Comparison of ENCODE assay signal across 12 cellular contexts in genomic region chr2:67399831-67400489, GRCh38. TPM values are rescaled to one million over a fixed set of nuclear protein-coding genes. Genes with fewer than 3 reads are reported as not detected.
A peak's percentile ranks its signal among the peaks of the same experiment; 100 is the strongest.
DNase-seq lines count a peak whose midpoint lies in the region; ATAC-seq and TF ChIP-seq lines count a peak whose summit lies in the region.
"Had no signal": no experiment of that assay in that cellular context is flagged by ENCODE, and none has a peak within 500 bp of the region (broad histone marks: within the 10 kb centered on the region; RNA-seq: fewer than 3 reads in every experiment).

No MANE protein-coding gene starts in this region.

- no peaks in the 10 kb centered on the region for H3K27me3 Mint-ChIP-seq in chondrocyte (ENCODE audit: low read depth)
- H3K27me3 Mint-ChIP-seq: activated CD4-positive, alpha-beta memory T cell treated with anti-CD3 and anti-CD28 coated beads, Interleukin-2, amount 10 ng/mL, durations not matched to agents 7 days and 5 days; IgD-negative memory B cell had no signal

- POLR2A ChIA-PET in PC-3 (lab: Charles Lee; ENCODE audit: unreplicated experiment) = no interaction called here

- peak overlapping the region; percentile 38 for H3K4me3 Mint-ChIP-seq in chondrocyte (ENCODE audit: unreplicated experiment)
- H3K4me3 Mint-ChIP-seq: activated CD4-positive, alpha-beta memory T cell treated with anti-CD3 and anti-CD28 coated beads, Interleukin-2, amount 10 ng/mL, durations not matched to agents 7 days and 5 days had no signal

- peak overlapping the region; percentile 46 for H3K27ac Mint-ChIP-seq in chondrocyte (ENCODE audit: unreplicated experiment)
- H3K27ac Mint-ChIP-seq: activated CD4-positive, alpha-beta memory T cell treated with anti-CD3 and anti-CD28 coated beads, Interleukin-2, amount 10 ng/mL, durations not matched to agents 7 days and 5 days; IgD-negative memory B cell had no signal

- peaks cover 36% of the 10 kb centered on the region for H3K4me1 ChIP-seq in PC-3 (ENCODE audit: insufficient read depth, low read length)
- peaks cover 31% of the 10 kb centered on the region for H3K4me1 ChIP-seq in osteoblast (ENCODE audit: insufficient read depth, low read length)
- peaks cover 19 to 28% of the 10 kb centered on the region in 2 donors for H3K4me1 ChIP-seq in left lung

- H3K9me3 ChIP-seq in PC-3 (ENCODE audit: low read length) (no peaks in the 10 kb centered on the region), osteoblast (ENCODE audit: low read depth, low read length) (no peaks in the 10 kb centered on the region), left lung (no peaks in the 10 kb centered on the region)

- peaks cover 33% of the 10 kb centered on the region for H3K79me2 ChIP-seq in PC-3 (ENCODE audit: low read length)
- H3K79me2 ChIP-seq in osteoblast (ENCODE audit: insufficient read depth, low read length) = peaks cover 39% of the 10 kb centered on the region

- H3K27ac ChIP-seq in PC-3 (ENCODE audit: low read length) = peak overlapping the region; percentile 93
- H3K27ac ChIP-seq in osteoblast (ENCODE audit: low read depth, low read length) = peak overlapping the region; percentile 89
- peak overlapping the region in 1 of 2 donors; percentile 22 for H3K27ac ChIP-seq in left lung
- no peak overlapping the region for H3K27ac ChIP-seq in caudate nucleus (ENCODE audit: low read depth, low read length)

- H3K4me1 Mint-ChIP-seq in chondrocyte (ENCODE audit: low read depth) = peaks cover 53% of the 10 kb centered on the region

- H3K36me3 ChIP-seq in PC-3 (ENCODE audit: low read depth, low read length) (peaks cover 23% of the 10 kb centered on the region; the same call in 1 of the 2 replicates), osteoblast (ENCODE audit: insufficient read depth, low read length) (peaks cover 23% of the 10 kb centered on the region), left lung (peaks cover 0 to 23% of the 10 kb centered on the region in 2 donors)

- no peaks in the 10 kb centered on the region for H4K20me1 ChIP-seq in PC-3 (ENCODE audit: low read length)
- H4K20me1 ChIP-seq in osteoblast (ENCODE audit: insufficient read depth, low read length) = no peaks in the 10 kb centered on the region

- DNase-seq in EL (peak; percentile 69), PC-3 (peak; percentile 69), chondrocyte (ENCODE audit: low spot score) (no peak), osteoblast (ENCODE audit: insufficient read length, low spot score, missing footprints) (no peak), left lung (no peak), caudate nucleus (lab: John Stamatoyannopoulos, UW) (no peak), NCI-H524 (lab: John Stamatoyannopoulos, UW) (no peak)
- DNase-seq: activated CD4-positive, alpha-beta memory T cell treated with anti-CD3 and anti-CD28 coated beads, Interleukin-2, amount 10 ng/mL, durations not matched to agents 7 days and 5 days; NCI-H345; nucleus accumbens had no signal

- H3K27me3 ChIP-seq in PC-3 (ENCODE audit: low read length) = no peaks in the 10 kb centered on the region
- no peaks in the 10 kb centered on the region for H3K27me3 ChIP-seq in osteoblast (ENCODE audit: insufficient read depth, low read length)
- H3K27me3 ChIP-seq in left lung = no peaks in the 10 kb centered on the region

- H3K4me3 ChIP-seq in PC-3 (ENCODE audit: low read length) = peak overlapping the region; percentile 56
- no peak overlapping the region for H3K4me3 ChIP-seq in osteoblast (ENCODE audit: insufficient read depth, low read length)
- H3K4me3 ChIP-seq in left lung = no peak overlapping the region

- intact Hi-C loops in PC-3 (cut with micrococcal nuclease) = loop anchor here (2.0 to 10.0 kb wide), 9 partner anchors 62 to 968 kb away; no protein-coding TSS in a partner anchor
- intact Hi-C loops in left lung (cut with DNase I) = no loop called here

- ATAC-seq in PC-3 (peak; percentile 15; the same call in 1 of the 2 replicates), GM18511 (IDR thresholded peaks at IDR 0.05; ENCODE audit: unreplicated experiment) (no peak), left lung (no peak)

- H3K9me3 Mint-ChIP-seq in chondrocyte (ENCODE audit: low read depth) = no peaks in the 10 kb centered on the region
- H3K9me3 Mint-ChIP-seq: activated CD4-positive, alpha-beta memory T cell treated with anti-CD3 and anti-CD28 coated beads, Interleukin-2, amount 10 ng/mL, durations not matched to agents 7 days and 5 days; IgD-negative memory B cell had no signal

- H3K4me2 ChIP-seq in PC-3 (ENCODE audit: low read length) (peak overlapping the region; percentile 89), osteoblast (ENCODE audit: insufficient read depth, low read length) (peak overlapping the region; percentile 68)

- no peaks in the 10 kb centered on the region for H3K9me2 ChIP-seq in PC-3 (replicated peaks; ENCODE audit: low read length)

- CTCF ChIA-PET in PC-3 (lab: Charles Lee) = no interaction called here

- no TSS peak for BruUV-seq in PC-3 (replicated peaks; lab: Mats Ljungman, UMichigan)

- H3F3A ChIP-seq in PC-3 (ENCODE audit: low read length, unreplicated experiment) = peaks cover 4% of the 10 kb centered on the region

- TF ChIP-seq CTCF in PC-3 (conservative IDR thresholded peaks at IDR 0.05; ENCODE audit: low read depth, low read length) (no peak), chondrocyte (IDR thresholded peaks at IDR 0.05) (no peak), osteoblast (IDR thresholded peaks at IDR 0.05; ENCODE audit: extremely low read depth, low read depth, low read length) (no peak), left lung (IDR thresholded peaks at IDR 0.05) (no peak)

- H2AFZ ChIP-seq in PC-3 (ENCODE audit: low read length) (no peak overlapping the region), osteoblast (ENCODE audit: low read length) (no peak overlapping the region)

- peaks cover 12% of the 10 kb centered on the region for H3K36me3 Mint-ChIP-seq in chondrocyte (ENCODE audit: low read depth)

- H3K9ac ChIP-seq in PC-3 (ENCODE audit: low read length) = peak overlapping the region; percentile 98

RNA-seq across cellular contexts. Expression of gene ETAA1, which starts 2.8 kb away (rescaled TPM):
- total RNA-seq in PC-3 (2014; rRNA removed) (12.1 and 14.0 TPM in 2 replicates), chondrocyte (10.2 to 14.8 TPM (median 11.2 TPM) in 3 replicates), osteoblast (20.6 and 22.1 TPM in 2 replicates), left lung (10 to 100 TPM; 11.8 to 12.7 TPM)

Comparison
In these comparisons a context has a peak if more than half of its experiments do, and no peak if none do; other contexts are left out.
1. DNase-seq: peak in EL (single experiment) and PC-3 (single experiment); none in chondrocyte (single experiment), osteoblast (single experiment), left lung (0 of 2), caudate nucleus (0 of 61) and NCI-H524 (0 of 2).